Comparison of ENCODE assay signal across 18 cellular contexts in genomic region chr5:127409923-127410675, GRCh38.
DNase-seq lines count a peak whose midpoint lies in the region; ATAC-seq and FAIRE-seq lines count a peak whose summit lies in the region.
"Had no signal": no experiment of that assay in that cellular context is flagged by ENCODE, and none has a peak within 500 bp of the region (broad histone marks: within the 10 kb centered on the region; RNA-seq: fewer than 3 reads in every experiment).

No MANE protein-coding gene starts in this region.

- peak overlapping the region; percentile 77 for H3K4me2 ChIP-seq in skeletal muscle satellite cell (ENCODE audit: low read length)
- H3K4me2 ChIP-seq: smooth muscle cell had no signal

- FAIRE-seq in endometrium (lab: Jason Lieb, UNC) = peak; percentile 97
- FAIRE-seq: endothelial cell of umbilical vein, G401.6, GM19239 had no signal

- DNase-seq in GM03348 (ENCODE audit: low spot score) (no peak), posterior vena cava (ENCODE audit: low spot score) (no peak), RPMI8226 (no peak), mesenteric fat pad (ENCODE audit: low spot score) (no peak)
- DNase-seq: amniotic stem cell; NCI-H2107; NCI-H69; stimulated activated naive B cell treated with anti-CD40 and anti-IgM and Interleukin-4, amounts not matched to agents 10 μg/mL and 1 μg/mL and 100 μg/mL, for 72 hours; SW 1271; WERI-Rb-1 had no signal

- peak overlapping the region; percentile 20 for H3K9ac ChIP-seq in skeletal muscle satellite cell (ENCODE audit: low read depth, low read length)

- no peaks in the 10 kb centered on the region for H3K9me3 ChIP-seq in skeletal muscle satellite cell (replicated peaks; ENCODE audit: low read length)

- peak overlapping the region; percentile 47 for H3K4me3 ChIP-seq in skeletal muscle satellite cell (ENCODE audit: low read length)
- H3K4me3 ChIP-seq: smooth muscle cell had no signal

- H3K4me1 ChIP-seq in skeletal muscle satellite cell (ENCODE audit: control insufficient read depth, insufficient read depth, low read length) = peaks cover 25% of the 10 kb centered on the region

- ATAC-seq in GM18867 (IDR thresholded peaks at IDR 0.05; ENCODE audit: unreplicated experiment) = peak; percentile 70
- ATAC-seq in HG03342 (IDR thresholded peaks at IDR 0.05; ENCODE audit: unreplicated experiment) = peak; percentile 46

- H3K27me3 ChIP-seq in skeletal muscle satellite cell (ENCODE audit: control insufficient read depth, insufficient read depth, low read length) = no peaks in the 10 kb centered on the region

- intact Hi-C loops in posterior vena cava (cut with DNase I) = no loop called here

- H3K36me3 ChIP-seq in skeletal muscle satellite cell (ENCODE audit: insufficient read depth, low read length) = no peaks in the 10 kb centered on the region
- H3K36me3 ChIP-seq: WERI-Rb-1 had no signal
